In genomic region chr11:12733091-12733490, GRCh38 we compare ENCODE assay signal across 3 cellular contexts.
TF ChIP-seq lines count a peak whose summit lies in the region.

No MANE protein-coding gene starts in this region.

TF ChIP-seq in SK-N-SH, 30 proteins besides CTCF, POLR2A, EP300 and RAD21:
- TF ChIP-seq FOSL2 (IDR thresholded peaks at IDR 0.05; ENCODE audit: borderline replicate concordance, low read depth) (no peak), ZBTB33 (IDR thresholded peaks at IDR 0.05; ENCODE audit: borderline replicate concordance, low read depth) (no peak), FOXM1 (IDR thresholded peaks at IDR 0.05; ENCODE audit: low read depth) (no peak)

TF ChIP-seq in SK-N-SH treated with all-trans-retinoic acid at 6 μM for 48 hours, 23 proteins besides CTCF, POLR2A, EP300 and RAD21:
- TF ChIP-seq ZFP3 (CRISPR knock-in tag; IDR thresholded peaks at IDR 0.05) (no peak), POU6F1 (CRISPR knock-in tag; IDR thresholded peaks at IDR 0.05; ENCODE audit: borderline replicate concordance, low read depth) (no peak), ARNTL (CRISPR knock-in tag; IDR thresholded peaks at IDR 0.05; ENCODE audit: borderline replicate concordance, low read depth) (no peak), PPARA (CRISPR knock-in tag; IDR thresholded peaks at IDR 0.05; ENCODE audit: borderline replicate concordance) (no peak), SNAI2 (CRISPR knock-in tag; IDR thresholded peaks at IDR 0.05) (no peak)
TF ChIP-seq in SK-N-SH treated with all-trans-retinoic acid at 6 μM for 48 hours: peak in this region for 0.

TF ChIP-seq in liver, 16 proteins besides CTCF, POLR2A, EP300 and RAD21:
- TF ChIP-seq TAF1 (conservative IDR thresholded peaks at IDR 0.05) (no peak), HNF4A (conservative IDR thresholded peaks at IDR 0.05) (peak; percentile 55 to 75)
TF ChIP-seq in liver: peak in this region for 1.
